In the genomic region with DNA sequence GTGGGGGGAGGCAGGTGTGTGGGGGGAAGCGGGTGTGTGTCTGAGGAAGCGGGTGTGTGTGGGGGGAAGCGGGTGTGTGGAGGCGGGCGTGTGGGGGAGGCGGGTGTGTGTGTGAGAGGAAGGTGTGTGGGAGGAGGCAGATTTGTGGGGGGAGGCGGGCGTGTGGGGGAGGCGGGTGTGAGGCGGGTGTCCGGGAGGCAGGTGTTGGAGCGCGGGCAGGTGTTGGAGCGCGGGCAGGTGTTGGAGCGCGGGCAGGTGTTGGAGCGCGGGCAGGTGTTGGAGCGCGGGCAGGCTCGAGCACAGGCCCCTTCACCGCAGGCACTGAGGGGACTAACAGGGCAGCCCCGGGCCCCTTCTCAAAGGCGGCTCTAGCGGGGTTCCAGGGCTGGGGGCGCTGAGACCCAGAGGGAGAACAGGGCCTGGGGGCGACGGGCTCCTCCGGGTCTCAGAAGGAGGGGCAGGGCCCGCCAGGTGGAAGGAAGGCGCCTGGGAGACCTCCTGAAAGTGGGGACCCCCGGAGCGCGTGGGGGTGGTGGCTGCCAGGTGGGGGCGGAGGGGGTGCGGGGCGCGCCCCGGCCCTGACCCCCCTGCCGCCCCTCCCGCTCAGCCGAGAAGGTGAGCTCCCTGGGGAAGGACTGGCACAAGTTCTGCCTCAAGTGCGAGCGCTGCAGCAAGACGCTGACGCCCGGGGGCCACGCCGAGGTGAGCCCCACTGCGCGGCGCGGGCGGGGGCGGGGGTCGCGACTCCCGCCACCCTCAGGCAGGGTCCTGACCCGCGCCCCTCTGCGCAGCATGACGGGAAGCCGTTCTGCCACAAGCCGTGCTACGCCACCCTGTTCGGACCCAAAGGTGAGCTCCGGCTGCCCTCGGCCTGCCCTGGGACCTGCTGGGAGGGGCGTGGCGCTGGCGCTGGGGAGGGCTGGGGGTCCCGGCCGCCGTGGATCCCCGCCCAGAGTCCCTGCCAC, we compare ENCODE assay signal across 11 cellular contexts. TPM values are rescaled to one million over a fixed set of nuclear protein-coding genes. Genes with fewer than 3 reads are reported as not detected.
A peak's percentile ranks its signal among the peaks of the same experiment; 100 is the strongest.
DNase-seq lines count a peak whose midpoint lies in the region; ATAC-seq and TF ChIP-seq lines count a peak whose summit lies in the region.
"Had no signal": no experiment of that assay in that cellular context is flagged by ENCODE, and none has a peak within 500 bp of the region (broad histone marks: within the 10 kb centered on the region; RNA-seq: fewer than 3 reads in every experiment).

No MANE protein-coding gene starts in this region.

- no peak for TF ChIP-seq POLR2A in vagina (IDR thresholded peaks at IDR 0.05)

- H4K20me1 ChIP-seq in PC-9 (ENCODE audit: insufficient read depth): no peaks in the 10 kb centered on the region

- H3K4me1 ChIP-seq in vagina: peaks cover 84% of the 10 kb centered on the region
- peaks cover 35% of the 10 kb centered on the region for H3K4me1 ChIP-seq in PC-9 (replicated peaks; ENCODE audit: insufficient read depth)

- no peaks in the 10 kb centered on the region for H3K79me2 ChIP-seq in PC-9 (ENCODE audit: low read depth)

- H2AFZ ChIP-seq in PC-9: no peak overlapping the region

- intact Hi-C loops in vagina (cut with DNase I): no loop called here
- intact Hi-C loops in PC-9 (cut with micrococcal nuclease; ENCODE audit: unreplicated experiment): no loop called here
- intact Hi-C loops in MCF 10A (cut with micrococcal nuclease): no loop called here

- H3K4me3 Mint-ChIP-seq in stimulated activated naive CD8-positive, alpha-beta T cell treated with anti-CD3 and anti-CD28 coated beads, Interleukin-15, amount 100 ng/mL, for 72 hours: peak overlapping the region in 1 of 2 donors; percentile 18
- H3K4me3 Mint-ChIP-seq in activated CD4-positive, alpha-beta T cell treated with anti-CD3 and anti-CD28 coated beads, Interleukin-2, amount 10 ng/mL, durations not matched to agents 7 days and 5 days: no peak overlapping the region
- no peak overlapping the region for H3K4me3 Mint-ChIP-seq in MCF 10A (ENCODE audit: unreplicated experiment)

- ATAC-seq in stimulated activated naive CD8-positive, alpha-beta T cell treated with anti-CD3 and anti-CD28 coated beads, Interleukin-15, Interleukin-2, amounts not matched to agents 100 U/mL and 50 U/mL, for 24 hours: no peak
- no peak for ATAC-seq in stimulated activated naive CD8-positive, alpha-beta T cell treated with anti-CD3 and anti-CD28 coated beads, Interleukin-15, amount 100 ng/mL, for 72 hours
- no peak for ATAC-seq in HG03520 (IDR thresholded peaks at IDR 0.05; ENCODE audit: unreplicated experiment)
- ATAC-seq: left colon had no signal

- H3K27ac Mint-ChIP-seq in stimulated activated naive CD8-positive, alpha-beta T cell treated with anti-CD3 and anti-CD28 coated beads, Interleukin-15, amount 100 ng/mL, for 72 hours: no peak overlapping the region
- H3K27ac Mint-ChIP-seq in activated CD4-positive, alpha-beta T cell treated with anti-CD3 and anti-CD28 coated beads, Interleukin-2, amount 10 ng/mL, durations not matched to agents 7 days and 5 days: no peak overlapping the region
- no peak overlapping the region for H3K27ac Mint-ChIP-seq in MCF 10A (ENCODE audit: low read depth, unreplicated experiment)

- peaks cover 0 to 4% of the 10 kb centered on the region in 2 donors for H3K9me3 Mint-ChIP-seq in stimulated activated naive CD8-positive, alpha-beta T cell treated with anti-CD3 and anti-CD28 coated beads, Interleukin-15, amount 100 ng/mL, for 72 hours
- H3K9me3 Mint-ChIP-seq in activated CD4-positive, alpha-beta T cell treated with anti-CD3 and anti-CD28 coated beads, Interleukin-2, amount 10 ng/mL, durations not matched to agents 7 days and 5 days: no peaks in the 10 kb centered on the region
- no peaks in the 10 kb centered on the region for H3K9me3 Mint-ChIP-seq in MCF 10A (ENCODE audit: unreplicated experiment)

- peak; percentile 24 for DNase-seq in stimulated activated naive CD8-positive, alpha-beta T cell treated with anti-CD3 and anti-CD28 coated beads, Interleukin-15, Interleukin-2, amounts not matched to agents 100 U/mL and 50 U/mL, for 24 hours
- no peak for DNase-seq in stimulated activated naive CD8-positive, alpha-beta T cell treated with anti-CD3 and anti-CD28 coated beads, Interleukin-15, amount 100 ng/mL, for 72 hours
- peak; percentile 22 for DNase-seq in activated CD4-positive, alpha-beta T cell treated with anti-CD3 and anti-CD28 coated beads, Interleukin-2, amount 10 ng/mL, durations not matched to agents 7 days and 5 days
- DNase-seq in vagina (ENCODE audit: extremely low spot score in 2 of 2) (no peak), PC-9 (no peak), MCF 10A (ENCODE audit: unreplicated experiment) (no peak)
- DNase-seq: cortex of kidney had no signal

- peaks cover 4% of the 10 kb centered on the region for H3K36me3 Mint-ChIP-seq in activated CD4-positive, alpha-beta T cell treated with anti-CD3 and anti-CD28 coated beads, Interleukin-2, amount 10 ng/mL, durations not matched to agents 7 days and 5 days (ENCODE audit: low read depth)
- H3K36me3 Mint-ChIP-seq in MCF 10A (ENCODE audit: insufficient read depth, unreplicated experiment): peaks cover 12% of the 10 kb centered on the region

- H3K36me3 ChIP-seq in vagina (no peaks in the 10 kb centered on the region), PC-9 (ENCODE audit: low read depth) (no peaks in the 10 kb centered on the region)

- H3K9me3 ChIP-seq in vagina (no peaks in the 10 kb centered on the region), PC-9 (ENCODE audit: insufficient read depth, low read depth) (no peaks in the 10 kb centered on the region)

- CTCF ChIA-PET in activated CD4-positive, alpha-beta T cell treated with anti-CD3 and anti-CD28 coated beads, Interleukin-2, amount 10 ng/mL, durations not matched to agents 7 days and 5 days (lab: Charles Lee): interaction anchor here (0.8 kb wide), 1 partner anchor 14 kb away, joined by 3 read pairs; no protein-coding TSS in a partner anchor
- CTCF ChIA-PET in PC-9 (lab: Charles Lee) (no interaction called here), MCF 10A (lab: Yijun Ruan, JAX) (interaction anchor here (0.7 to 1.2 kb wide), 2 partner anchors 12 to 184 kb away, joined by 3 read pairs; no protein-coding TSS in a partner anchor)

- TF ChIP-seq CTCF in vagina (IDR thresholded peaks at IDR 0.05) (no peak), PC-9 (conservative IDR thresholded peaks at IDR 0.05) (no peak), MCF 10A (IDR thresholded peaks at IDR 0.05; ENCODE audit: unreplicated experiment) (no peak)

- peaks cover 23% of the 10 kb centered on the region for H3F3A ChIP-seq in PC-9 (ENCODE audit: insufficient read depth, low read depth)

- H3K9me2 ChIP-seq in PC-9 (ENCODE audit: insufficient read depth): no peaks in the 10 kb centered on the region

- BruUV-seq in PC-9 (replicated peaks; lab: Mats Ljungman, UMichigan): no TSS peak
- no TSS peak for BruUV-seq in MCF 10A (replicated peaks; lab: Mats Ljungman, UMichigan)

- peaks cover 4% of the 10 kb centered on the region for H3K27me3 ChIP-seq in vagina
- no peaks in the 10 kb centered on the region for H3K27me3 ChIP-seq in PC-9 (ENCODE audit: insufficient read depth, low read depth)

- H3K27ac ChIP-seq in vagina (peak overlapping the region; percentile 20), PC-9 (no peak overlapping the region)

- POLR2A ChIA-PET in activated CD4-positive, alpha-beta T cell treated with anti-CD3 and anti-CD28 coated beads, Interleukin-2, amount 10 ng/mL, durations not matched to agents 7 days and 5 days (lab: Charles Lee): no interaction called here
- POLR2A ChIA-PET in PC-9 (lab: Charles Lee; ENCODE audit: unreplicated experiment): interaction anchor here (0.6 kb wide), 1 partner anchor 12 kb away, joined by 13 read pairs; no protein-coding TSS in a partner anchor
- POLR2A ChIA-PET in MCF 10A (lab: Yijun Ruan, JAX): no interaction called here

- H3K27me3 Mint-ChIP-seq in stimulated activated naive CD8-positive, alpha-beta T cell treated with anti-CD3 and anti-CD28 coated beads, Interleukin-15, amount 100 ng/mL, for 72 hours: peaks cover 46% of the 10 kb centered on the region
- peaks cover 29% of the 10 kb centered on the region for H3K27me3 Mint-ChIP-seq in activated CD4-positive, alpha-beta T cell treated with anti-CD3 and anti-CD28 coated beads, Interleukin-2, amount 10 ng/mL, durations not matched to agents 7 days and 5 days
- H3K27me3 Mint-ChIP-seq in MCF 10A (ENCODE audit: insufficient read depth, unreplicated experiment): no peaks in the 10 kb centered on the region

- H3K4me1 Mint-ChIP-seq in stimulated activated naive CD8-positive, alpha-beta T cell treated with anti-CD3 and anti-CD28 coated beads, Interleukin-15, amount 100 ng/mL, for 72 hours: peaks cover 74% of the 10 kb centered on the region
- H3K4me1 Mint-ChIP-seq in activated CD4-positive, alpha-beta T cell treated with anti-CD3 and anti-CD28 coated beads, Interleukin-2, amount 10 ng/mL, durations not matched to agents 7 days and 5 days: peaks cover 34% of the 10 kb centered on the region
- peaks cover 18% of the 10 kb centered on the region for H3K4me1 Mint-ChIP-seq in MCF 10A (ENCODE audit: insufficient read depth, unreplicated experiment)

- H3K4me2 ChIP-seq in PC-9: no peak overlapping the region

- peak overlapping the region; percentile 4 for H3K4me3 ChIP-seq in iPS-11a (ENCODE audit: low read depth, low read length)
- no peak overlapping the region for H3K4me3 ChIP-seq in vagina
- no peak overlapping the region for H3K4me3 ChIP-seq in PC-9

RNA-seq across cellular contexts. Expression of a gene that starts 3.3 kb away (rescaled TPM):
- total RNA-seq in activated CD4-positive, alpha-beta T cell treated with anti-CD3 and anti-CD28 coated beads, Interleukin-2, amount 10 ng/mL, durations not matched to agents 7 days and 5 days: 1 to 10 TPM in 1 of 2 experiments, under 1 TPM in 1; 0.64 to 1.8 TPM
- total RNA-seq in vagina (126 TPM), PC-9 (2021) (42.5 and 50.2 TPM in 2 replicates), MCF 10A (2022) (31.1 and 50.5 TPM in 2 replicates)

RNA-seq across cellular contexts. Expression of a gene that starts 8.7 kb away (rescaled TPM):
- total RNA-seq in activated CD4-positive, alpha-beta T cell treated with anti-CD3 and anti-CD28 coated beads, Interleukin-2, amount 10 ng/mL, durations not matched to agents 7 days and 5 days: 100 to 1,000 TPM; 702 to 753 TPM
- total RNA-seq in vagina (7.6 TPM), PC-9 (2021) (296 and 374 TPM in 2 replicates), MCF 10A (2022) (not detected in 2 replicates)
- total RNA-seq: LHCN-M2 had no signal

RNA-seq across cellular contexts. Expression of a gene that starts 13.1 kb away (rescaled TPM):
- 10 to 100 TPM; 40.7 to 53.2 TPM for total RNA-seq in activated CD4-positive, alpha-beta T cell treated with anti-CD3 and anti-CD28 coated beads, Interleukin-2, amount 10 ng/mL, durations not matched to agents 7 days and 5 days
- total RNA-seq in vagina: 5.9 TPM
- total RNA-seq in PC-9 (2021): 21.2 and 31.9 TPM in 2 replicates
- total RNA-seq in MCF 10A (2022): 11.2 and 17.6 TPM in 2 replicates

RNA-seq across cellular contexts. Expression of a gene that starts 48.4 kb away (rescaled TPM):
- 1 to 10 TPM; 4.6 TPM for total RNA-seq in activated CD4-positive, alpha-beta T cell treated with anti-CD3 and anti-CD28 coated beads, Interleukin-2, amount 10 ng/mL, durations not matched to agents 7 days and 5 days
- total RNA-seq in vagina (9.3 TPM), PC-9 (2021) (1.0 and 1.1 TPM in 2 replicates), MCF 10A (2022) (0.34 and 0.68 TPM in 2 replicates)

RNA-seq across cellular contexts. Expression of a gene that starts 58.3 kb away (rescaled TPM):
- total RNA-seq in activated CD4-positive, alpha-beta T cell treated with anti-CD3 and anti-CD28 coated beads, Interleukin-2, amount 10 ng/mL, durations not matched to agents 7 days and 5 days: 100 to 1,000 TPM; 119 to 131 TPM
- 82.7 TPM for total RNA-seq in vagina
- total RNA-seq in PC-9 (2021): 124 and 147 TPM in 2 replicates
- total RNA-seq in MCF 10A (2022): 154 and 166 TPM in 2 replicates

Comparison
In these comparisons a context has a peak if more than half of its experiments do, and no peak if none do; other contexts are left out.
1. DNase-seq: peak in stimulated activated naive CD8-positive, alpha-beta T cell treated with anti-CD3 and anti-CD28 coated beads, Interleukin-15, Interleukin-2, amounts not matched to agents 100 U/mL and 50 U/mL, for 24 hours (single experiment) and activated CD4-positive, alpha-beta T cell treated with anti-CD3 and anti-CD28 coated beads, Interleukin-2, amount 10 ng/mL, durations not matched to agents 7 days and 5 days (single experiment); none in stimulated activated naive CD8-positive, alpha-beta T cell treated with anti-CD3 and anti-CD28 coated beads, Interleukin-15, amount 100 ng/mL, for 72 hours (0 of 2), vagina (0 of 2), PC-9 (0 of 2) and MCF 10A (single experiment).
2. RNA of a gene that starts 3.3 kb away (total RNA-seq): 126 TPM in vagina (single experiment), 31.1 to 50.5 TPM in MCF 10A and 42.5 to 50.2 TPM in PC-9; 0.64 to 1.8 TPM in activated CD4-positive, alpha-beta T cell treated with anti-CD3 and anti-CD28 coated beads, Interleukin-2, amount 10 ng/mL, durations not matched to agents 7 days and 5 days; every median in the first group is over 10 times any median in the second.
3. RNA of a gene that starts 8.7 kb away (total RNA-seq): 702 to 753 TPM in activated CD4-positive, alpha-beta T cell treated with anti-CD3 and anti-CD28 coated beads, Interleukin-2, amount 10 ng/mL, durations not matched to agents 7 days and 5 days and 296 to 374 TPM in PC-9; 7.6 TPM in vagina (single experiment) and not detected in MCF 10A; every median in the first group is over 10 times any median in the second.